ENCODE assay signal across 17 cellular contexts in genomic region chr11:126992065-126992803, GRCh38. TPM values are rescaled to one million over a fixed set of nuclear protein-coding genes. Genes with fewer than 3 reads are reported as not detected.
DNase-seq lines count a peak whose midpoint lies in the region; ATAC-seq, FAIRE-seq and TF ChIP-seq lines count a peak whose summit lies in the region.
"Had no signal": no experiment of that assay in that cellular context is flagged by ENCODE, and none has a peak within 500 bp of the region (broad histone marks: within the 10 kb centered on the region; RNA-seq: fewer than 3 reads in every experiment).

No MANE protein-coding gene starts in this region.

- peak; percentile 79 for DNase-seq in AG08396 (ENCODE audit: low spot score)
- peak; percentile 98 for DNase-seq in IMR-90
- DNase-seq in bronchial epithelial cell (ENCODE audit: low read depth), result peak; percentile 67
- DNase-seq in lower lobe of right lung, result no peak
- DNase-seq in NCI-H345 (lab: John Stamatoyannopoulos, UW), result no peak
- no peak for DNase-seq in GM23338 (ENCODE audit: low spot score)
- DNase-seq: activated CD8-positive, alpha-beta T cell treated with anti-CD3 and anti-CD28 coated beads, Interleukin-2, amount 10 ng/mL, durations not matched to agents 7 days and 5 days; endodermal cell; GF-D8; NCI-H1930; T-helper 1 cell; uterus had no signal

- peak overlapping the region; percentile 85 for H4K5ac ChIP-seq in IMR-90 (ENCODE audit: low read depth, low read length)

- peaks cover 14 to 68% of the 10 kb centered on the region in 2 experiments; a peak in 3 of 4 replicates for H3K79me1 ChIP-seq in IMR-90 (ENCODE audit: low read depth in 1 of 2, low read length in 2 of 2)

- POLR2A ChIA-PET in IMR-90 (lab: Charles Lee; ENCODE audit: unreplicated experiment), result no interaction called here

- peak; percentile 92 for TF ChIP-seq POLR2A in IMR-90 (IDR thresholded peaks at IDR 0.05; ENCODE audit: low read depth, low read length)

- H3K4me1 ChIP-seq in IMR-90 (ENCODE audit: control insufficient read depth, insufficient read depth, low read length) (peaks cover 27% of the 10 kb centered on the region), lower lobe of right lung (peaks cover 4% of the 10 kb centered on the region), GM23338 (ENCODE audit: insufficient read depth) (no peaks in the 10 kb centered on the region)
- H3K4me1 ChIP-seq: uterus had no signal

- 8% methylated on average over 2 of the region's 6 CpGs; no CpG with 5 or more reads in 1 of the 2 experiments for WGBS in IMR-90 (ENCODE audit: extremely low coverage in 2 of 2, insufficient read length in 1 of 2), 2 experiments

- peak overlapping the region; percentile 99 for H3K4ac ChIP-seq in IMR-90 (ENCODE audit: low read depth, low read length)

- no peaks in the 10 kb centered on the region for H3K27me3 ChIP-seq in IMR-90 (ENCODE audit: control insufficient read depth, insufficient read depth, low read length)
- no peaks in the 10 kb centered on the region for H3K27me3 ChIP-seq in bronchial epithelial cell (ENCODE audit: control insufficient read depth, insufficient read depth, low read length)
- H3K27me3 ChIP-seq in lower lobe of right lung (ENCODE audit: low read depth), result peaks cover 8% of the 10 kb centered on the region
- H3K27me3 ChIP-seq in GM23338 (ENCODE audit: insufficient read depth), result no peaks in the 10 kb centered on the region
- H3K27me3 ChIP-seq: uterus had no signal

- no peaks in the 10 kb centered on the region for H3K79me2 ChIP-seq in GM23338 (replicated peaks; ENCODE audit: insufficient read depth)

- no peak for TF ChIP-seq RAD21 in IMR-90 (IDR thresholded peaks at IDR 0.05; ENCODE audit: low read length)

- peak overlapping the region; percentile 38 for H2AFZ ChIP-seq in IMR-90 (replicated peaks; ENCODE audit: low read length, poor library complexity)
- H2AFZ ChIP-seq in GM23338, result no peak overlapping the region

- peak overlapping the region; percentile 98 for H2BK20ac ChIP-seq in IMR-90 (ENCODE audit: low read depth, low read length)

- peak overlapping the region; percentile 88 for H3K18ac ChIP-seq in IMR-90 (ENCODE audit: low read depth, low read length)

- peak overlapping the region; percentile 98 for H2AK9ac ChIP-seq in IMR-90 (replicated peaks; ENCODE audit: low read depth, low read length, poor library complexity)

- TF ChIP-seq CTCF in IMR-90 (conservative IDR thresholded peaks at IDR 0.05; ENCODE audit: low read depth, low read length), result no peak
- no peak for TF ChIP-seq CTCF in bronchial epithelial cell (IDR thresholded peaks at IDR 0.05; ENCODE audit: insufficient read depth, low read length, severe bottlenecking)
- no peak for TF ChIP-seq CTCF in lower lobe of right lung (IDR thresholded peaks at IDR 0.05)
- no peak for TF ChIP-seq CTCF in GM23338 (conservative IDR thresholded peaks at IDR 0.05; ENCODE audit: low read depth in 2 of 2)

- H3K4me3 ChIP-seq in IMR-90 (ENCODE audit: insufficient read depth, low read depth, low read length), result peak overlapping the region; percentile 25; the same call in 1 of the 2 replicates
- no peak overlapping the region for H3K4me3 ChIP-seq in bronchial epithelial cell (ENCODE audit: low read depth, low read length)
- no peak overlapping the region for H3K4me3 ChIP-seq in lower lobe of right lung
- H3K4me3 ChIP-seq in GM23338, result no peak overlapping the region
- H3K4me3 ChIP-seq: uterus had no signal

- no peaks in the 10 kb centered on the region for H3K27me3 Mint-ChIP-seq in GM23338 (ENCODE audit: insufficient read depth, low read depth, poor library complexity)

- no peak for FAIRE-seq in bronchial epithelial cell (lab: Jason Lieb, UNC)
- FAIRE-seq: HepG2 had no signal

- H4K91ac ChIP-seq in IMR-90 (ENCODE audit: insufficient read depth, low read depth, low read length), result peak overlapping the region; percentile 97

- H4K20me1 ChIP-seq in IMR-90 (ENCODE audit: insufficient read depth, low read length) (no peaks in the 10 kb centered on the region), GM23338 (replicated peaks; ENCODE audit: insufficient read depth) (no peaks in the 10 kb centered on the region)

- H3K23ac ChIP-seq in IMR-90 (ENCODE audit: low read depth, low read length), result peak overlapping the region; percentile 99

- peak overlapping the region; percentile 61 to 98 for H4K8ac ChIP-seq in IMR-90 (ENCODE audit: low read depth in 2 of 2, low read length in 2 of 2)

- H3F3A ChIP-seq in GM23338 (replicated peaks; ENCODE audit: low read depth), result no peaks in the 10 kb centered on the region

- peak overlapping the region; percentile 92; the same call in 2 of the 3 replicates for H2BK15ac ChIP-seq in IMR-90 (ENCODE audit: low read depth, low read length)

- no peak overlapping the region for H3K27ac Mint-ChIP-seq in GM23338
- H3K27ac Mint-ChIP-seq: activated CD8-positive, alpha-beta T cell treated with anti-CD3 and anti-CD28 coated beads, Interleukin-2, amount 10 ng/mL, durations not matched to agents 7 days and 5 days; CD14-positive monocyte; endodermal cell had no signal

- CTCF ChIA-PET in IMR-90 (lab: Yijun Ruan, JAX), result interaction anchor here (0.7 to 3.0 kb wide), 7 partner anchors 23 to 385 kb away, joined by 3 to 12 read pairs (median 4); no protein-coding TSS in a partner anchor

- H3K4me2 ChIP-seq in IMR-90 (ENCODE audit: low read depth, low read length) (peak overlapping the region; percentile 81), GM23338 (no peak overlapping the region)

- H3K9me2 ChIP-seq in GM23338 (ENCODE audit: insufficient read depth), result no peaks in the 10 kb centered on the region

- H3K56ac ChIP-seq in IMR-90 (ENCODE audit: extremely low read depth, insufficient read depth, low read length), result peak overlapping the region; percentile 98

- H3K9me3 ChIP-seq in IMR-90 (ENCODE audit: control insufficient read depth, insufficient read depth, low read length), result no peaks in the 10 kb centered on the region
- no peaks in the 10 kb centered on the region for H3K9me3 ChIP-seq in lower lobe of right lung
- H3K9me3 ChIP-seq: uterus had no signal

- peak overlapping the region; percentile 99 for H2BK120ac ChIP-seq in IMR-90 (ENCODE audit: low read depth, low read length)

- ATAC-seq in IMR-90 (ENCODE audit: low read depth), result peak; percentile 64
- peak; percentile 22 to 29 for ATAC-seq in lower lobe of right lung
- no peak for ATAC-seq in GM23338
- no peak for ATAC-seq in GM18858 (IDR thresholded peaks at IDR 0.05; ENCODE audit: unreplicated experiment)
- no peak for ATAC-seq in HG03457 (IDR thresholded peaks at IDR 0.05; ENCODE audit: unreplicated experiment)
- ATAC-seq: activated CD8-positive, alpha-beta T cell treated with anti-CD3 and anti-CD28 coated beads, Interleukin-2, amount 10 ng/mL, durations not matched to agents 7 days and 5 days; HepG2 had no signal

- H3K4me3 Mint-ChIP-seq in GM23338, result no peak overlapping the region
- H3K4me3 Mint-ChIP-seq: activated CD8-positive, alpha-beta T cell treated with anti-CD3 and anti-CD28 coated beads, Interleukin-2, amount 10 ng/mL, durations not matched to agents 7 days and 5 days; CD14-positive monocyte; endodermal cell; nephron had no signal

- BruUV-seq in IMR-90 (replicated peaks; lab: Mats Ljungman, UMichigan), result TSS peak; percentile 95

- in situ Hi-C loops in IMR-90 (cut with MboI; ENCODE audit: low sequenced_read_pairs), result loop anchor here (10.0 to 25.0 kb wide), 2 partner anchors 555 to 687 kb away; partner anchors contain the start of gene DCPS

- H3K9me3 Mint-ChIP-seq in GM23338, result no peaks in the 10 kb centered on the region
- H3K9me3 Mint-ChIP-seq: endodermal cell, nephron had no signal

- H3K27ac ChIP-seq in IMR-90 (ENCODE audit: insufficient read depth, low read length) (peak overlapping the region; percentile 75), lower lobe of right lung (no peak overlapping the region), GM23338 (ENCODE audit: low read depth) (no peak overlapping the region)
- H3K27ac ChIP-seq: uterus had no signal

- H3K36me3 ChIP-seq in IMR-90 (ENCODE audit: control insufficient read depth, insufficient read depth, low read length) (no peaks in the 10 kb centered on the region), bronchial epithelial cell (ENCODE audit: control insufficient read depth, insufficient read depth, low read length) (no peaks in the 10 kb centered on the region), lower lobe of right lung (no peaks in the 10 kb centered on the region), GM23338 (ENCODE audit: insufficient read depth) (no peaks in the 10 kb centered on the region)
- H3K36me3 ChIP-seq: uterus had no signal

- peak overlapping the region; percentile 99 for H2BK5ac ChIP-seq in IMR-90 (ENCODE audit: low read depth, low read length, poor library complexity, severe bottlenecking)

- peaks cover 29% of the 10 kb centered on the region for H3K9me1 ChIP-seq in IMR-90 (ENCODE audit: insufficient read depth, low read length)

- H2AK5ac ChIP-seq in IMR-90 (ENCODE audit: low read depth, low read length), result peak overlapping the region; percentile 97

- dilution Hi-C loops in IMR-90 (cut with HindIII; ENCODE audit: low sequenced_read_pairs, unreplicated experiment), result no loop called here

- peaks cover 13% of the 10 kb centered on the region for H3K4me1 Mint-ChIP-seq in GM23338
- H3K4me1 Mint-ChIP-seq: CD14-positive monocyte, endodermal cell had no signal

- H3K36me3 Mint-ChIP-seq in GM23338 (ENCODE audit: low read depth), result no peaks in the 10 kb centered on the region
- H3K36me3 Mint-ChIP-seq: CD14-positive monocyte had no signal

- H3K14ac ChIP-seq in IMR-90 (replicated peaks; ENCODE audit: low read depth, low read length), result peak overlapping the region; percentile 99

- peak overlapping the region; percentile 53 for H3K9ac ChIP-seq in IMR-90 (ENCODE audit: low read depth, low read length)

- intact Hi-C loops in IMR-90 (cut with micrococcal nuclease), result loop anchor here (5.0 to 10.0 kb wide), 2 partner anchors 75 to 197 kb away; no protein-coding TSS in a partner anchor
- intact Hi-C loops in lower lobe of right lung (cut with DNase I), result no loop called here

TF ChIP-seq in IMR-90, 13 proteins besides CTCF, POLR2A, EP300 and RAD21 (continues in another document):
- no peak for TF ChIP-seq RFX5 (IDR thresholded peaks at IDR 0.05; ENCODE audit: low read depth, low read length)

TF ChIP-seq in GM23338, 12 proteins besides CTCF, POLR2A, EP300 and RAD21 (continues in another document):
- no peak for TF ChIP-seq ZNF331 (CRISPR knock-in tag; IDR thresholded peaks at IDR 0.05; ENCODE audit: low read depth)

RNA-seq across cellular contexts. Expression of gene KIRREL3, which starts 8.3 kb away (rescaled TPM):
- 10.9 and 12.8 TPM in 2 replicates for total RNA-seq in IMR-90 (2012; rRNA removed)
- polyA plus RNA-seq in IMR-90 (2012; rRNA removed), result 15.9 and 18.5 TPM in 2 replicates
- 8.7 and 13.0 TPM in 2 replicates for polyA plus RNA-seq in IMR-90 (2012; cell fraction: cytosol; rRNA removed)
- polyA plus RNA-seq in IMR-90 (2012; cell fraction: nucleus; rRNA removed; ENCODE audit: low replicate concordance), result 13.3 and 27.3 TPM in 2 replicates
- 0.51 TPM in 1 of 2 replicates, not detected in the other for total RNA-seq in bronchial epithelial cell
- total RNA-seq in lower lobe of right lung, result 0.15 TPM
- 0.08 and 1.5 TPM in 2 replicates for total RNA-seq in GM23338 (2014; rRNA removed; shearing (Covaris generic))
- polyA plus RNA-seq in GM23338 (2016; fragmentation: Nextera tagmentation; extraction: Ambion mirVana), result 0.13 and 0.30 TPM in 2 replicates
- total RNA-seq: activated CD8-positive, alpha-beta T cell treated with anti-CD3 and anti-CD28 coated beads, Interleukin-2, amount 10 ng/mL, durations not matched to agents 7 days and 5 days; HepG2 had no signal
- polyA plus RNA-seq: CD14-positive monocyte, HepG2 had no signal

Comparison
In these comparisons a context has a peak if more than half of its experiments do, and no peak if none do; other contexts are left out.
1. DNase-seq: peak in AG08396 (single experiment), IMR-90 (single experiment) and bronchial epithelial cell (single experiment); none in lower lobe of right lung (single experiment), NCI-H345 (single experiment) and GM23338 (single experiment).
2. ATAC-seq: peak in IMR-90 (single experiment) and lower lobe of right lung (2 of 2); none in GM23338 (single experiment), GM18858 (single experiment) and HG03457 (single experiment).